ENCODE assay signal across 1 cellular context in genomic region chr13:111201304-111201940, GRCh38.
TF ChIP-seq lines count a peak whose summit lies in the region.

No MANE protein-coding gene starts in this region.

TF ChIP-seq in H1, 55 proteins besides CTCF, POLR2A, EP300 and RAD21:
- TF ChIP-seq FOSL1 (IDR thresholded peaks at IDR 0.05; ENCODE audit: insufficient read depth, low read depth, low read length): no peak
- no peak for TF ChIP-seq RXRA (IDR thresholded peaks at IDR 0.05; ENCODE audit: insufficient read depth, low read depth, low read length)
- no peak for TF ChIP-seq CEBPB (IDR thresholded peaks at IDR 0.05; ENCODE audit: low read depth, low read length)
- TF ChIP-seq PHF8 (conservative IDR thresholded peaks at IDR 0.05; ENCODE audit: low read depth, low read length): no peak
- no peak for TF ChIP-seq MAX (IDR thresholded peaks at IDR 0.05)
